Comparison of ENCODE assay signal across 8 cellular contexts in the genomic region with DNA sequence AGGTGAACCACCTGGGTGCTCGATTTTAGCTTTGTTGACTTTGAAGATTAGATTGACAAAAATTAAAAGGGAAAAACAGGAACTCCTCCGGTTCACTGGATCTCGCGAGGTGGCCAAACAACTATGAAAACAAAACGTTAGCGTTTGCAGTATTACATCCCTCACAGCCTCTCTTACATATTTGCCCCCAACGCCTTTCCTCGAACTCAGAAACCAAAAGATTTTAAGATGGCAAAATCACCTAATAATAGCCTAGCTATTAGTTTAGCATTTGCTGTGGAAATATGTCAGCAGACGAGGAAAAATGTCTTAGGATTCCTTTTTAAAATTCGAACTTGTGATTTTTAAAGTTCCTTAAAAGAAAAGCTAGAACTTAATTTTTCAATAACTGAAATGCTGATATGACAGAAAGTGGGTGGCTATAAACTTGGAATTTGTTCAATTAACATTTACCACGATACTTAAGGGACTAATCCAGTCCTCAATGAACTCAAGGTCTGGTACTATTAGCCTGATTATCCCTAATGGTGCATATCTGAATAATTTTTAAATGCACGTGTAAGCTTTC. TPM values are rescaled to one million over a fixed set of nuclear protein-coding genes. Genes with fewer than 3 reads are reported as not detected.
DNase-seq lines count a peak whose midpoint lies in the region; ATAC-seq and TF ChIP-seq lines count a peak whose summit lies in the region.

No MANE protein-coding gene starts in this region.

- H3K27ac ChIP-seq in VCaP = peak overlapping the region; percentile 85

- H3K4me3 Mint-ChIP-seq in progenitor cell of endocrine pancreas (ENCODE audit: low read depth) = peak overlapping the region; percentile 97

- no peaks in the 10 kb centered on the region for H3K9me3 Mint-ChIP-seq in progenitor cell of endocrine pancreas (ENCODE audit: low read depth)

- no peaks in the 10 kb centered on the region for H3K36me3 ChIP-seq in BJ (ENCODE audit: control insufficient read depth, insufficient read depth, low read length)

- H3K27me3 Mint-ChIP-seq in progenitor cell of endocrine pancreas = peaks cover 3% of the 10 kb centered on the region

- ATAC-seq in GM19043 (IDR thresholded peaks at IDR 0.05; ENCODE audit: low read depth, unreplicated experiment) = peak; percentile 18
- peak; percentile 32 for ATAC-seq in HG03280 (IDR thresholded peaks at IDR 0.05; ENCODE audit: unreplicated experiment)

- peaks cover 1% of the 10 kb centered on the region for H3K36me3 Mint-ChIP-seq in progenitor cell of endocrine pancreas (ENCODE audit: insufficient read depth)

- no peak for TF ChIP-seq CTCF in BJ (IDR thresholded peaks at IDR 0.05; ENCODE audit: insufficient read depth, low read depth, low read length)
- TF ChIP-seq CTCF in VCaP (conservative IDR thresholded peaks at IDR 0.05) = no peak
- TF ChIP-seq CTCF in foreskin fibroblast (IDR thresholded peaks at IDR 0.05; ENCODE audit: low read depth, low read length) = no peak
- no peak for TF ChIP-seq CTCF in progenitor cell of endocrine pancreas (IDR thresholded peaks at IDR 0.05; ENCODE audit: unreplicated experiment)

- DNase-seq in BJ (ENCODE audit: low read depth) (no peak), foreskin fibroblast (no peak), progenitor cell of endocrine pancreas (ENCODE audit: low spot score, unreplicated experiment) (no peak), NK-92 (lab: John Stamatoyannopoulos, UW; ENCODE audit: unreplicated experiment) (no peak), A172 (ENCODE audit: low spot score) (no peak)

- peak overlapping the region; percentile 78 for H3K4me3 ChIP-seq in BJ (ENCODE audit: low read depth, low read length)
- H3K4me3 ChIP-seq in foreskin fibroblast (ENCODE audit: low read depth in 1 of 2, low read length in 2 of 2) = peak overlapping the region; percentile 72 to 92

- CTCF ChIA-PET in BJ (lab: Yijun Ruan, JAX) = interaction anchor here (0.5 to 1.2 kb wide), 3 partner anchors 11 to 165 kb away, joined by 3 to 4 read pairs (median 4); a partner anchor contains a TSS

- peaks cover 5% of the 10 kb centered on the region for H3K27me3 ChIP-seq in BJ (ENCODE audit: control insufficient read depth, insufficient read depth, low read length)

- POLR2A ChIA-PET in BJ (lab: Charles Lee) = no interaction called here

- peak overlapping the region; percentile 97 for H3K27ac Mint-ChIP-seq in progenitor cell of endocrine pancreas

- H3K4me1 Mint-ChIP-seq in progenitor cell of endocrine pancreas (ENCODE audit: low read depth) = peaks cover 7% of the 10 kb centered on the region

RNA-seq across cellular contexts. Expression of a gene that starts 0.5 kb away (rescaled TPM):
- 4.2 and 9.3 TPM in 2 replicates for polyA plus RNA-seq in BJ (2011; rRNA removed)
- polyA minus RNA-seq in BJ (2011; rRNA and poly(A)+ RNA removed) = 5.0 and 5.1 TPM in 2 replicates
- total RNA-seq in progenitor cell of endocrine pancreas = 60.9 and 63.7 TPM in 2 replicates
- total RNA-seq in A172 (2014; rRNA removed; shearing (Covaris generic)) = 13.7 and 23.6 TPM in 2 replicates

RNA-seq across cellular contexts. Expression of a gene that starts 48.2 kb away (rescaled TPM):
- 7.4 and 13.4 TPM in 2 replicates for polyA plus RNA-seq in BJ (2011; rRNA removed)
- 3.8 and 3.9 TPM in 2 replicates for polyA minus RNA-seq in BJ (2011; rRNA and poly(A)+ RNA removed)
- 24.0 and 24.4 TPM in 2 replicates for total RNA-seq in progenitor cell of endocrine pancreas
- total RNA-seq in A172 (2014; rRNA removed; shearing (Covaris generic)) = 51.7 and 57.7 TPM in 2 replicates
